12 cellular contexts compared by ENCODE assay signal in genomic region chr3:170614214-170614966, GRCh38. TPM values are rescaled to one million over a fixed set of nuclear protein-coding genes. Genes with fewer than 3 reads are reported as not detected.
DNase-seq lines count a peak whose midpoint lies in the region; ATAC-seq and TF ChIP-seq lines count a peak whose summit lies in the region.
"Had no signal": no experiment of that assay in that cellular context is flagged by ENCODE, and none has a peak within 500 bp of the region (broad histone marks: within the 10 kb centered on the region; RNA-seq: fewer than 3 reads in every experiment).

No MANE protein-coding gene starts in this region.

- H3K4me1 ChIP-seq in ascending aorta = peaks cover 0 to 6% of the 10 kb centered on the region in 2 donors
- no peaks in the 10 kb centered on the region for H3K4me1 ChIP-seq in right cardiac atrium (ENCODE audit: control insufficient read depth, insufficient read depth, low read length)
- peaks cover 2% of the 10 kb centered on the region for H3K4me1 ChIP-seq in upper lobe of right lung
- no peaks in the 10 kb centered on the region for H3K4me1 ChIP-seq in endodermal cell (ENCODE audit: control insufficient read depth, insufficient read depth, low read length)
- H3K4me1 ChIP-seq: BLaER1, parathyroid adenoma, tibial nerve had no signal

- 44% methylated on average over 5 of the region's 5 CpGs for WGBS in right cardiac atrium
- WGBS in endodermal cell (ENCODE audit: insufficient coverage in 1 of 2, insufficient read length in 1 of 2), 2 experiments = 83 to 88% methylated on average over 5 of the region's 5 CpGs

- intact Hi-C loops in ascending aorta (cut with DNase I) = no loop called here
- intact Hi-C loops in right cardiac atrium (cut with DNase I) = no loop called here
- intact Hi-C loops in upper lobe of right lung (cut with DNase I) = no loop called here

- no peak overlapping the region for H3K27ac Mint-ChIP-seq in endodermal cell

- no peaks in the 10 kb centered on the region for H3K36me3 ChIP-seq in ascending aorta
- no peaks in the 10 kb centered on the region for H3K36me3 ChIP-seq in upper lobe of right lung
- H3K36me3 ChIP-seq in endodermal cell (ENCODE audit: control insufficient read depth, insufficient read depth, low read length) = no peaks in the 10 kb centered on the region
- H3K36me3 ChIP-seq: BLaER1, tibial nerve had no signal

- H3K9me3 ChIP-seq in ascending aorta = no peaks in the 10 kb centered on the region
- no peaks in the 10 kb centered on the region for H3K9me3 ChIP-seq in right cardiac atrium (ENCODE audit: control insufficient read depth, low read length)
- no peaks in the 10 kb centered on the region for H3K9me3 ChIP-seq in upper lobe of right lung
- H3K9me3 ChIP-seq in endodermal cell (ENCODE audit: control insufficient read depth, low read length) = no peaks in the 10 kb centered on the region
- H3K9me3 ChIP-seq: BLaER1 had no signal

- H3K4me1 Mint-ChIP-seq in endodermal cell = no peaks in the 10 kb centered on the region
- H3K4me1 Mint-ChIP-seq: central memory CD8-positive, alpha-beta T cell had no signal

- H3K36me3 Mint-ChIP-seq in endodermal cell (ENCODE audit: low read depth) = no peaks in the 10 kb centered on the region

- no peak overlapping the region for H3K4me3 Mint-ChIP-seq in endodermal cell
- H3K4me3 Mint-ChIP-seq: central memory CD8-positive, alpha-beta T cell had no signal

- peak overlapping the region; percentile 35 to 82 for H3K27ac ChIP-seq in ascending aorta
- H3K27ac ChIP-seq in right cardiac atrium (ENCODE audit: low read length) = peak overlapping the region; percentile 16
- no peak overlapping the region for H3K27ac ChIP-seq in upper lobe of right lung
- H3K27ac ChIP-seq in endodermal cell (ENCODE audit: low read depth, low read length) = no peak overlapping the region
- H3K27ac ChIP-seq: BLaER1, parathyroid adenoma, tibial nerve had no signal

- DNase-seq in SIG-M5 treated with dmso at 0.1 percent for 504 hours (lab: John Stamatoyannopoulos, UW; ENCODE audit: unreplicated experiment) (peak; percentile 88), SIG-M5 (lab: John Stamatoyannopoulos, UW) (no peak), ascending aorta (ENCODE audit: low spot score in 2 of 2) (peak in 1 of 2 donors; percentile 66), right cardiac atrium (peak in 2 of 3 donors; percentile 22 to 49), upper lobe of right lung (no peak), NCI-H1436 (lab: John Stamatoyannopoulos, UW) (no peak), endodermal cell (no peak), SK-N-DZ (ENCODE audit: low spot score) (no peak)

- peaks cover 5% of the 10 kb centered on the region for H3K27me3 Mint-ChIP-seq in endodermal cell (ENCODE audit: insufficient read depth)

- peak; percentile 94 to 95 for ATAC-seq in right cardiac atrium
- peak; percentile 94 for ATAC-seq in upper lobe of right lung

- H3K4me3 ChIP-seq in ascending aorta (no peak overlapping the region), right cardiac atrium (ENCODE audit: low read length) (no peak overlapping the region), upper lobe of right lung (no peak overlapping the region), endodermal cell (ENCODE audit: low read length) (no peak overlapping the region)
- H3K4me3 ChIP-seq: BLaER1, tibial nerve had no signal

- H3K27me3 ChIP-seq in ascending aorta = no peaks in the 10 kb centered on the region
- no peaks in the 10 kb centered on the region for H3K27me3 ChIP-seq in right cardiac atrium (ENCODE audit: control insufficient read depth, insufficient read depth)
- no peaks in the 10 kb centered on the region for H3K27me3 ChIP-seq in upper lobe of right lung
- no peaks in the 10 kb centered on the region for H3K27me3 ChIP-seq in endodermal cell (ENCODE audit: control insufficient read depth, insufficient read depth, low read length, poor library complexity, severe bottlenecking)
- H3K27me3 ChIP-seq: BLaER1, tibial nerve had no signal

- TF ChIP-seq CTCF in ascending aorta (IDR thresholded peaks at IDR 0.05) (no peak), upper lobe of right lung (IDR thresholded peaks at IDR 0.05) (no peak), endodermal cell (conservative IDR thresholded peaks at IDR 0.05) (no peak)

- no peak overlapping the region for H3K9ac ChIP-seq in endodermal cell (ENCODE audit: extremely low read depth, low read length, poor library complexity, severe bottlenecking)
- H3K9ac ChIP-seq: BLaER1, parathyroid adenoma had no signal

- peaks cover 23% of the 10 kb centered on the region for H3K9me3 Mint-ChIP-seq in endodermal cell
- H3K9me3 Mint-ChIP-seq: central memory CD8-positive, alpha-beta T cell had no signal

RNA-seq across cellular contexts. Expression of gene SLC7A14, which starts 28.5 kb away (rescaled TPM):
- total RNA-seq in ascending aorta (not detected), right cardiac atrium (under 1 TPM in 1 of 4 donors, not detected in 3; 0.06 TPM), upper lobe of right lung (not detected), endodermal cell (under 1 TPM; 0.29 to 0.42 TPM)
- 0.05 TPM for polyA plus RNA-seq in right cardiac atrium
- polyA plus RNA-seq in endodermal cell (2013, experiment 1 of 2) = 0.14 TPM
- 0.08 TPM for polyA plus RNA-seq in endodermal cell (2013, experiment 2 of 2)
- polyA plus RNA-seq in SK-N-DZ (2014; cell fraction: cytosol; rRNA removed) = 4.8 and 5.3 TPM in 2 replicates
- 3.0 and 3.5 TPM in 2 replicates for polyA plus RNA-seq in SK-N-DZ (2014; cell fraction: nucleus; rRNA removed)

Comparison
In these comparisons a context has a peak if more than half of its experiments do, and no peak if none do; other contexts are left out.
1. DNase-seq: peak in SIG-M5 treated with dmso at 0.1 percent for 504 hours (single experiment) and right cardiac atrium (2 of 3); none in SIG-M5 (single experiment), upper lobe of right lung (single experiment), NCI-H1436 (single experiment), endodermal cell (single experiment) and SK-N-DZ (single experiment).
2. H3K27ac ChIP-seq: peak in ascending aorta (2 of 2) and right cardiac atrium (single experiment); none in upper lobe of right lung (single experiment) and endodermal cell (single experiment).